In genomic region chr12:117091758-117092510, GRCh38 we compare ENCODE assay signal across 23 cellular contexts. TPM values are rescaled to one million over a fixed set of nuclear protein-coding genes. Genes with fewer than 3 reads are reported as not detected.
DNase-seq lines count a peak whose midpoint lies in the region; ATAC-seq and TF ChIP-seq lines count a peak whose summit lies in the region.
"Had no signal": no experiment of that assay in that cellular context is flagged by ENCODE, and none has a peak within 500 bp of the region (broad histone marks: within the 10 kb centered on the region; RNA-seq: fewer than 3 reads in every experiment).

No MANE protein-coding gene starts in this region.

- H3K4me3 Mint-ChIP-seq in stimulated activated naive CD8-positive, alpha-beta T cell treated with anti-CD3 and anti-CD28 coated beads, Interleukin-15, amount 100 ng/mL, for 72 hours = no peak overlapping the region
- no peak overlapping the region for H3K4me3 Mint-ChIP-seq in neural crest cell
- H3K4me3 Mint-ChIP-seq: activated B cell treated with CpG ODN at 0.5 μM for 24 hours; activated CD4-positive, alpha-beta memory T cell treated with anti-CD3 and anti-CD28 coated beads, Interleukin-2, amount 10 ng/mL, durations not matched to agents 7 days and 5 days; activated naive CD4-positive, alpha-beta T cell treated with anti-CD3 and anti-CD28 coated beads for 36 hours; CD4-positive, alpha-beta T cell; memory B cell; nephron progenitor cell; T-helper 2 cell treated with Interferon-gamma antibody and Interleukin-4, amounts not matched to agents 5 μg/mL and 100 μg/mL, for 36 hours had no signal

- peaks cover 11 to 19% of the 10 kb centered on the region in 2 donors for H3K9me3 Mint-ChIP-seq in stimulated activated naive CD8-positive, alpha-beta T cell treated with anti-CD3 and anti-CD28 coated beads, Interleukin-15, amount 100 ng/mL, for 72 hours
- peaks cover 7% of the 10 kb centered on the region for H3K9me3 Mint-ChIP-seq in neural crest cell

- H3K27me3 Mint-ChIP-seq in stimulated activated naive CD8-positive, alpha-beta T cell treated with anti-CD3 and anti-CD28 coated beads, Interleukin-15, amount 100 ng/mL, for 72 hours = peaks cover 3% of the 10 kb centered on the region
- H3K27me3 Mint-ChIP-seq in neural crest cell (ENCODE audit: low read depth) = peaks cover 34% of the 10 kb centered on the region
- H3K27me3 Mint-ChIP-seq: memory B cell had no signal

- no peak for TF ChIP-seq CTCF in neural crest cell (conservative IDR thresholded peaks at IDR 0.05)

- peaks cover 5% of the 10 kb centered on the region for H3K4me1 Mint-ChIP-seq in stimulated activated naive CD8-positive, alpha-beta T cell treated with anti-CD3 and anti-CD28 coated beads, Interleukin-15, amount 100 ng/mL, for 72 hours
- peaks cover 9% of the 10 kb centered on the region for H3K4me1 Mint-ChIP-seq in neural crest cell
- H3K4me1 Mint-ChIP-seq: memory B cell had no signal

- no peak overlapping the region for H3K27ac Mint-ChIP-seq in stimulated activated naive CD8-positive, alpha-beta T cell treated with anti-CD3 and anti-CD28 coated beads, Interleukin-15, amount 100 ng/mL, for 72 hours
- peak overlapping the region; percentile 29 for H3K27ac Mint-ChIP-seq in neural crest cell (ENCODE audit: unreplicated experiment)
- H3K27ac Mint-ChIP-seq: activated B cell treated with CpG ODN at 0.5 μM for 24 hours; activated CD4-positive, alpha-beta memory T cell treated with anti-CD3 and anti-CD28 coated beads, Interleukin-2, amount 10 ng/mL, durations not matched to agents 7 days and 5 days; activated naive CD4-positive, alpha-beta T cell treated with anti-CD3 and anti-CD28 coated beads for 36 hours; CD4-positive, alpha-beta T cell; memory B cell; nephron progenitor cell; T-helper 2 cell treated with Interferon-gamma antibody and Interleukin-4, amounts not matched to agents 5 μg/mL and 100 μg/mL, for 36 hours had no signal

- no peak for DNase-seq in stimulated activated naive CD8-positive, alpha-beta T cell treated with anti-CD3 and anti-CD28 coated beads, Interleukin-15, amount 100 ng/mL, for 72 hours
- no peak for DNase-seq in stimulated activated naive CD8-positive, alpha-beta T cell treated with anti-CD3 and anti-CD28 coated beads, Interleukin-15, Interleukin-2, amounts not matched to agents 100 U/mL and 50 U/mL, for 24 hours
- no peak for DNase-seq in neural crest cell (ENCODE audit: low read depth, low spot score)
- no peak for DNase-seq in middle frontal gyrus (ENCODE audit: extremely low spot score, low spot score)
- DNase-seq in midbrain (lab: John Stamatoyannopoulos, UW) = no peak
- no peak for DNase-seq in NCI-H510A treated with DMSO at 0.1 percent for 48 hours (lab: John Stamatoyannopoulos, UW)
- DNase-seq: activated B cell treated with CpG ODN at 0.5 μM for 24 hours; activated CD4-positive, alpha-beta memory T cell treated with anti-CD3 and anti-CD28 coated beads, Interleukin-2, amount 10 ng/mL, durations not matched to agents 7 days and 5 days; activated naive CD4-positive, alpha-beta T cell treated with anti-CD3 and anti-CD28 coated beads for 36 hours; activated T-cell treated with anti-CD3 and anti-CD28 coated beads, Interleukin-2, amount 50 U/mL, for 1 hour; CD4-positive, alpha-beta T cell; cortex of kidney; DND-41; foreskin keratinocyte; KBM-7; NCI-H1092; nephron progenitor cell; SK-N-SH; thyroid gland had no signal

- H3K36me3 Mint-ChIP-seq in neural crest cell (ENCODE audit: low read depth) = no peaks in the 10 kb centered on the region

- H3K27ac ChIP-seq in angular gyrus (ENCODE audit: low read depth, low read length) = peak overlapping the region; percentile 11
- H3K27ac ChIP-seq: foreskin keratinocyte had no signal

- peak; percentile 12 for ATAC-seq in stimulated activated naive CD8-positive, alpha-beta T cell treated with anti-CD3 and anti-CD28 coated beads, Interleukin-15, amount 100 ng/mL, for 72 hours
- ATAC-seq in stimulated activated naive CD8-positive, alpha-beta T cell treated with anti-CD3 and anti-CD28 coated beads, Interleukin-15, Interleukin-2, amounts not matched to agents 100 U/mL and 50 U/mL, for 24 hours = no peak
- no peak for ATAC-seq in GM21526 (IDR thresholded peaks at IDR 0.05; ENCODE audit: low FRiP score, unreplicated experiment)
- ATAC-seq: foreskin keratinocyte had no signal

RNA-seq across cellular contexts. Expression of gene TESC, which starts 7.3 kb away (rescaled TPM):
- 0.65 and 0.93 TPM in 2 replicates for total RNA-seq in neural crest cell
- total RNA-seq: foreskin keratinocyte had no signal
